In the genomic region with DNA sequence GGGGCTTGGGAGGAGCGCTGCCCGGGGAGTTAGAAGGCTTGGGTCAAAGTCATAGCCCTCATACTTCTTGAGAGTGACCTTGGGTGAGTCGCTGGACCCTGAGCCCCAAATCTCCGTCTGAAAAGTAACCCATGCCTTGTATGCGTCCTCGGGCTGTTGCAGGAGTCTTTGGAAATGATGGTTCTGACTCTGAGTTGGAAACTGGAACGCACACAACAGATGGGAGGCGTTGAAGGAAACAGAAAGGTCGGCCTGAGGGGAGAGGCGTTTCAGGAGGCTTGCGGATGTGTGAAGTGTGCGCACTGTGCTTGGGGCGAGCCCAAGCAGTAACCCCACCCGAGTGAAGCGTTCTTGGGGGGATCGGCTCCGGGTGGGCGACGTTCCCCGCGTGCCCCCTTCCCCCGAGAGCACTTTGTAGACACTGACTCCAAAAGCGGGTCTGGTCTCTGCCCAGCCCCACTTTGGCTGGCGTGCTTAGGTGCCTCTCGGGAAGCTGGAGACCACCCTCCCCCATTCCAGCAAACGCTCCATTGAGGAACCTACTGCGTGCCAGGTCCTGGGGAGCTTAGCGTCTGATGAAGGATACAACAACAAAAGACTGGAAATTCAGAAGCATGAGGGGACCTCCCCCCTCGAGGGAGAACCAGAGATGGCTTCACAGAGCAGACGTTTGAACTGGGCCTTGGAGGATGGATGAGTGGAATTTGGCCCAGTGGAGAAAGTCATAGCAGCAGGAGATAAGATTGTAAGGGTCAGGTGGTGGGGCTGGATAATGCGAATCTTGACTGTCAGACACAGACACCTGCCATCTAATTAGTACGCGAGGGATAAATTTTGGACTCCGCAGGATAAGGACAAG, we compare ENCODE assay signal across 8 cellular contexts. TPM values are rescaled to one million over a fixed set of nuclear protein-coding genes. Genes with fewer than 3 reads are reported as not detected.
DNase-seq lines count a peak whose midpoint lies in the region; ATAC-seq, FAIRE-seq and TF ChIP-seq lines count a peak whose summit lies in the region.

No MANE protein-coding gene starts in this region.

- H3K27ac ChIP-seq in Peyer's patch = peak overlapping the region; percentile 80 to 93 (median 92)
- H3K27ac ChIP-seq in esophagus (ENCODE audit: low read depth in 2 of 2, low read length in 1 of 2) = peak overlapping the region; percentile 88 to 90

- no peak for ATAC-seq in natural killer cell treated with Interleukin-12 subunit alpha and Interleukin-12 subunit beta and Interleukin-15 and Interleukin-18, amount 100 ng/mL, for 72 hours
- ATAC-seq in HG03097 (IDR thresholded peaks at IDR 0.05; ENCODE audit: low FRiP score, unreplicated experiment) = no peak
- ATAC-seq in GM21390 (IDR thresholded peaks at IDR 0.05; ENCODE audit: unreplicated experiment) = no peak

- no peak for TF ChIP-seq CTCF in Peyer's patch (IDR thresholded peaks at IDR 0.05)

- FAIRE-seq in urothelium cell line (lab: Jason Lieb, UNC) = no peak

- peak overlapping the region; percentile 92 for H3K4me3 Mint-ChIP-seq in natural killer cell treated with Interleukin-12 subunit alpha and Interleukin-12 subunit beta and Interleukin-15 and Interleukin-18, amount 100 ng/mL, for 72 hours

- H3K36me3 ChIP-seq in Peyer's patch = no peaks in the 10 kb centered on the region
- H3K36me3 ChIP-seq in esophagus (ENCODE audit: control insufficient read depth in 2 of 2, insufficient read depth in 2 of 2, low read length in 1 of 2) = no peaks in the 10 kb centered on the region

- H3K4me3 ChIP-seq in Peyer's patch (peak overlapping the region; percentile 61 to 99 (median 79)), esophagus (ENCODE audit: low read depth in 1 of 2, low read length in 2 of 2) (peak overlapping the region; percentile 70 to 79)

- peak overlapping the region; percentile 89 to 93 for H3K27ac Mint-ChIP-seq in natural killer cell treated with Interleukin-12 subunit alpha and Interleukin-12 subunit beta and Interleukin-15 and Interleukin-18, amount 100 ng/mL, for 72 hours

- no peaks in the 10 kb centered on the region for H3K27me3 Mint-ChIP-seq in natural killer cell treated with Interleukin-12 subunit alpha and Interleukin-12 subunit beta and Interleukin-15 and Interleukin-18, amount 100 ng/mL, for 72 hours

- no peaks in the 10 kb centered on the region for H3K9me3 ChIP-seq in Peyer's patch
- H3K9me3 ChIP-seq in esophagus (ENCODE audit: control insufficient read depth in 2 of 2, insufficient read depth in 1 of 2, low read depth in 1 of 2, low read length in 1 of 2) = no peaks in the 10 kb centered on the region

- no peaks in the 10 kb centered on the region for H3K9me3 Mint-ChIP-seq in natural killer cell treated with Interleukin-12 subunit alpha and Interleukin-12 subunit beta and Interleukin-15 and Interleukin-18, amount 100 ng/mL, for 72 hours

- H3K4me1 ChIP-seq in Peyer's patch = peaks cover 0 to 22% (median 6%) of the 10 kb centered on the region in 4 donors
- H3K4me1 ChIP-seq in esophagus (ENCODE audit: control insufficient read depth in 2 of 2, insufficient read depth in 2 of 2, low read length in 1 of 2) = peaks cover 0 to 8% of the 10 kb centered on the region in 2 donors

- TF ChIP-seq POLR2A in Peyer's patch (IDR thresholded peaks at IDR 0.05) = no peak

- H3K4me1 Mint-ChIP-seq in natural killer cell treated with Interleukin-12 subunit alpha and Interleukin-12 subunit beta and Interleukin-15 and Interleukin-18, amount 100 ng/mL, for 72 hours (ENCODE audit: low read depth in 2 of 2) = peaks cover 19 to 24% of the 10 kb centered on the region in 2 donors

- H3K36me3 Mint-ChIP-seq in natural killer cell treated with Interleukin-12 subunit alpha and Interleukin-12 subunit beta and Interleukin-15 and Interleukin-18, amount 100 ng/mL, for 72 hours = no peaks in the 10 kb centered on the region

- H3K27me3 ChIP-seq in Peyer's patch = no peaks in the 10 kb centered on the region
- no peaks in the 10 kb centered on the region for H3K27me3 ChIP-seq in esophagus (ENCODE audit: control insufficient read depth in 1 of 2, insufficient read depth in 2 of 2, low read length in 2 of 2)

- DNase-seq in NCI-H1694 (lab: John Stamatoyannopoulos, UW) (peak; percentile 11), NCI-H1694 treated with DMSO at 0.1 percent for 48 hours (lab: John Stamatoyannopoulos, UW) (no peak), Peyer's patch (peak in 1 of 3 donors; percentile 67), urothelium cell line (ENCODE audit: low spot score) (no peak)
- no peak for DNase-seq in natural killer cell treated with Interleukin-12 subunit alpha and Interleukin-12 subunit beta and Interleukin-15 and Interleukin-18, amount 100 ng/mL, for 72 hours (ENCODE audit: low spot score)

- 33 to 40% methylated on average over 34 of the region's 34 CpGs for WGBS in esophagus, 2 donors

RNA-seq across cellular contexts. Expression of a gene that starts 0.9 kb away (rescaled TPM):
- total RNA-seq in Peyer's patch = 10 to 100 TPM; 32.2 to 67.8 (median 57.8) TPM
- polyA plus RNA-seq in esophagus = 1 to 10 TPM; 3.5 to 5.7 TPM
- total RNA-seq in natural killer cell treated with Interleukin-12 subunit alpha and Interleukin-12 subunit beta and Interleukin-15 and Interleukin-18, amount 100 ng/mL, for 72 hours = 10 to 100 TPM; 28.7 to 34.7 TPM
